Comparison of ENCODE assay signal across 1 cellular context in genomic region chr19:2494447-2495129, GRCh38.
TF ChIP-seq lines count a peak whose summit lies in the region.

No MANE protein-coding gene starts in this region.

TF ChIP-seq in endothelial cell of umbilical vein, 7 proteins besides CTCF, POLR2A, EP300 and RAD21 (continued from another document):
- TF ChIP-seq FOS (IDR thresholded peaks at IDR 0.05; ENCODE audit: borderline replicate concordance, insufficient read depth, low read length) (no peak), MAX (IDR thresholded peaks at IDR 0.05; ENCODE audit: insufficient read depth, insufficient read length) (no peak)
